8 cellular contexts compared by ENCODE assay signal in the genomic region with DNA sequence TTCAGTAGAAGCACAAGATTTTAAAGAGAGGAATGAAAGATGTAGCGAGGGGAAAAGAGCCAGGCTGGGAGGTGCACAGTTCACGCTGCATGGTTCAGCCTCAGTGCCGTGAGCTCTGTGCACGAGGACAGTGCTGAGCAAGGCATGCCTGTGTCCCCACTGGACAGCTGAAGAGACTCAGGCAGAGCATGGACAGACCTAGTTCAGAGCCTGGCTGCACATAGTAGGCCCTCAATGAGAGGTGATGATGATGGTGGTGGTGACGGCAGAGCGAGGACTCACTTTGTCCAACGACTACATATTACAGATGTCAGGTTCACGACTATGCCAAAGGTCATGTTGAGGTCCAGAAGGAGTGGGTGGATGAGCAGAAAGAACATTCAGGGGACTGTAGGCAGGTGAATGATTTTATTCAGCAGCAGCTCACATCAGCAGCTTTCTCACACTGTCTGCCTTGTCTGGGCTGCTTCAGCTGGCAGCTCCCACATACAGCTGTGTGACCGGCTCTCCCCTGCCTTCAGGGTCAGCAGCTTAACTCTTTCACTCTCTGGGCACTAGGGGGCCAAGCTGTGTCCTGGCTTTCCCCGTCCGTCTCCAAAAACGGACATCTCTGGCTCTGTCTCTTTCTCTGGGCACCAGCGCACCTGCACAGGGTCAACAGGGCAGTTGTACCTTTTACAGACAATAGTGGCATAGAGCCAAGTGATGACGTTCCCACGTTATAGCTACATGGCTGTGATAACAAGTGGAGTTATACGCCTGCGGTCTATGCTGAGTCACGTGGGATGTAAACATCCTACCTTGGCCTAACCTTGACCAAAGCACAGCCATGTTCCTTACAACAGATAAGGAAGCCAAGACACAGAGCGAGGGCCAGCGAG.
DNase-seq lines count a peak whose midpoint lies in the region; ATAC-seq and TF ChIP-seq lines count a peak whose summit lies in the region.

No MANE protein-coding gene starts in this region.

- WGBS in gastroesophageal sphincter (ENCODE audit: low coverage in 1 of 2), 2 donors, result 33 to 37% methylated on average over 3 to 18 of the region's 20 CpGs

- H3K36me3 Mint-ChIP-seq in MCF 10A (ENCODE audit: insufficient read depth, unreplicated experiment) (no peaks in the 10 kb centered on the region), type B pancreatic cell (no peaks in the 10 kb centered on the region)

- H3K4me3 ChIP-seq in breast epithelium, result no peak overlapping the region
- no peak overlapping the region for H3K4me3 ChIP-seq in gastroesophageal sphincter

- H3K9me3 Mint-ChIP-seq in MCF 10A (ENCODE audit: unreplicated experiment) (no peaks in the 10 kb centered on the region), type B pancreatic cell (no peaks in the 10 kb centered on the region)

- no peak for TF ChIP-seq POLR2A in breast epithelium (IDR thresholded peaks at IDR 0.05)
- TF ChIP-seq POLR2A in gastroesophageal sphincter (IDR thresholded peaks at IDR 0.05), result no peak

- CTCF ChIA-PET in MCF 10A (lab: Yijun Ruan, JAX), result interaction anchor here (0.6 to 1.3 kb wide), 8 partner anchors 13 to 1146 kb away, joined by 3 to 5 read pairs (median 3); no protein-coding TSS in a partner anchor

- H3K27ac ChIP-seq in breast epithelium (no peak overlapping the region), gastroesophageal sphincter (no peak overlapping the region)

- BruUV-seq in MCF 10A (replicated peaks; lab: Mats Ljungman, UMichigan), result no TSS peak

- H3K4me1 Mint-ChIP-seq in MCF 10A (ENCODE audit: insufficient read depth, unreplicated experiment) (peaks cover 5% of the 10 kb centered on the region), type B pancreatic cell (ENCODE audit: unreplicated experiment) (peaks cover 11% of the 10 kb centered on the region)

- intact Hi-C loops in MCF 10A (cut with micrococcal nuclease) (no loop called here), breast epithelium (cut with DNase I; ENCODE audit: low total_unique reads) (no loop called here)

- no peaks in the 10 kb centered on the region for H3K36me3 ChIP-seq in breast epithelium
- no peaks in the 10 kb centered on the region for H3K36me3 ChIP-seq in gastroesophageal sphincter

- H3K4me3 Mint-ChIP-seq in MCF 10A (ENCODE audit: unreplicated experiment), result no peak overlapping the region
- H3K4me3 Mint-ChIP-seq in type B pancreatic cell, result no peak overlapping the region

- TF ChIP-seq EP300 in gastroesophageal sphincter (IDR thresholded peaks at IDR 0.05), result no peak

- H3K27ac Mint-ChIP-seq in MCF 10A (ENCODE audit: low read depth, unreplicated experiment), result no peak overlapping the region
- H3K27ac Mint-ChIP-seq in type B pancreatic cell, result no peak overlapping the region

- DNase-seq in MCF 10A (ENCODE audit: unreplicated experiment) (peak; percentile 56), breast epithelium (ENCODE audit: low spot score in 2 of 2) (no peak), SHP77 (lab: John Stamatoyannopoulos, UW) (peak; percentile 82 to 83), hippocampal formation (lab: John Stamatoyannopoulos, UW) (peak; percentile 21 to 23), type B pancreatic cell (ENCODE audit: extremely low spot score, unreplicated experiment) (no peak)

- H3K9me3 ChIP-seq in breast epithelium (no peaks in the 10 kb centered on the region), gastroesophageal sphincter (no peaks in the 10 kb centered on the region)

- H3K4me1 ChIP-seq in breast epithelium, result no peaks in the 10 kb centered on the region
- no peaks in the 10 kb centered on the region for H3K4me1 ChIP-seq in gastroesophageal sphincter

- H3K27me3 ChIP-seq in breast epithelium, result no peaks in the 10 kb centered on the region
- no peaks in the 10 kb centered on the region for H3K27me3 ChIP-seq in gastroesophageal sphincter

- H3K27me3 Mint-ChIP-seq in MCF 10A (ENCODE audit: insufficient read depth, unreplicated experiment) (no peaks in the 10 kb centered on the region), type B pancreatic cell (no peaks in the 10 kb centered on the region)

- no peak for ATAC-seq in gastroesophageal sphincter
- ATAC-seq in HG02852 (IDR thresholded peaks at IDR 0.05; ENCODE audit: unreplicated experiment), result no peak
- no peak for ATAC-seq in HG03457 (IDR thresholded peaks at IDR 0.05; ENCODE audit: unreplicated experiment)

- TF ChIP-seq CTCF in MCF 10A (IDR thresholded peaks at IDR 0.05; ENCODE audit: unreplicated experiment), result no peak
- no peak for TF ChIP-seq CTCF in breast epithelium (IDR thresholded peaks at IDR 0.05)
- TF ChIP-seq CTCF in type B pancreatic cell (conservative IDR thresholded peaks at IDR 0.05), result peak; percentile 70
- no peak for TF ChIP-seq CTCF in gastroesophageal sphincter (IDR thresholded peaks at IDR 0.05)

- POLR2A ChIA-PET in MCF 10A (lab: Yijun Ruan, JAX), result interaction anchor here (0.6 kb wide), 1 partner anchor 794 kb away, joined by 3 read pairs; no protein-coding TSS in a partner anchor

Comparison
In these comparisons a context has a peak if more than half of its experiments do, and no peak if none do; other contexts are left out.
1. DNase-seq: peak in MCF 10A (single experiment), SHP77 (2 of 2) and hippocampal formation (2 of 2); none in breast epithelium (0 of 2) and type B pancreatic cell (single experiment).